Comparison of ENCODE assay signal across 8 cellular contexts in genomic region chr5:128538249-128539037, GRCh38. TPM values are rescaled to one million over a fixed set of nuclear protein-coding genes. Genes with fewer than 3 reads are reported as not detected.
DNase-seq lines count a peak whose midpoint lies in the region; ATAC-seq and TF ChIP-seq lines count a peak whose summit lies in the region.

No MANE protein-coding gene starts in this region.

- no peaks in the 10 kb centered on the region for H3K9me3 Mint-ChIP-seq in osteocyte (ENCODE audit: unreplicated experiment)

- TF ChIP-seq EP300 in gastroesophageal sphincter (IDR thresholded peaks at IDR 0.05) = no peak

- WGBS in gastroesophageal sphincter (ENCODE audit: low coverage in 1 of 2), 2 donors = 0 to 1% methylated on average over 32 of the region's 65 CpGs

- peak; percentile 86 for DNase-seq in SK-N-DZ (ENCODE audit: low spot score)
- peak; percentile 99 for DNase-seq in osteocyte (ENCODE audit: extremely low spot score, unreplicated experiment)
- DNase-seq in activated CD4-positive, alpha-beta T cell treated with anti-CD3 and anti-CD28 coated beads, Interleukin-2, amount 50 U/mL, for 4 hours = no peak
- DNase-seq in GM19238 (ENCODE audit: insufficient read length, low spot score) = no peak

- peaks cover 45% of the 10 kb centered on the region for H3K27me3 ChIP-seq in gastroesophageal sphincter

- peaks cover 24% of the 10 kb centered on the region for H3K4me1 Mint-ChIP-seq in osteocyte (ENCODE audit: unreplicated experiment)

- H3K4me3 Mint-ChIP-seq in osteocyte (ENCODE audit: unreplicated experiment) = peak overlapping the region; percentile 93

- H3K9me3 ChIP-seq in HEK293 (ENCODE audit: control insufficient read depth, insufficient read depth, low read depth, low read length) (no peaks in the 10 kb centered on the region), gastroesophageal sphincter (peaks cover 0 to 5% (median 0%) of the 10 kb centered on the region in 3 donors)

- peak overlapping the region; percentile 89 for H3K27ac ChIP-seq in HEK293 (ENCODE audit: extremely low read depth, low read depth, low read length)
- H3K27ac ChIP-seq in gastroesophageal sphincter = peak overlapping the region in 3 of 4 donors; percentile 80 to 81 (median 81)

- TF ChIP-seq POLR2A in gastroesophageal sphincter (IDR thresholded peaks at IDR 0.05) = no peak

- H3K36me3 ChIP-seq in HEK293 (ENCODE audit: control insufficient read depth in 2 of 2, insufficient read depth in 1 of 2, low read length in 2 of 2) (peaks cover 0 to 10% of the 10 kb centered on the region in 2 experiments; a peak in 1 of 3 replicates), gastroesophageal sphincter (no peaks in the 10 kb centered on the region)

- ATAC-seq in gastroesophageal sphincter (peak; percentile 81), GM21786 (IDR thresholded peaks at IDR 0.05; ENCODE audit: unreplicated experiment) (no peak), HG02970 (IDR thresholded peaks at IDR 0.05; ENCODE audit: low FRiP score, unreplicated experiment) (no peak)

- peaks cover 25% of the 10 kb centered on the region for H3K36me3 Mint-ChIP-seq in osteocyte (ENCODE audit: unreplicated experiment)

- peaks cover 8% of the 10 kb centered on the region for H3K4me1 ChIP-seq in HEK293 (ENCODE audit: control insufficient read depth, insufficient read depth, low read length)
- peaks cover 0 to 35% (median 0%) of the 10 kb centered on the region in 3 donors for H3K4me1 ChIP-seq in gastroesophageal sphincter

- CTCF ChIA-PET in HEK293 (lab: Yijun Ruan, JAX) = no interaction called here

- POLR2A ChIA-PET in HEK293 (lab: Yijun Ruan, JAX) = interaction anchor here (1.0 to 1.7 kb wide), 3 partner anchors 129 to 558 kb away, joined by 3 to 7 read pairs (median 3); no protein-coding TSS in a partner anchor

- peak overlapping the region; percentile 87 for H3K27ac Mint-ChIP-seq in osteocyte (ENCODE audit: unreplicated experiment)

- TF ChIP-seq CTCF in HEK293 (tag by site-specific recombination; IDR thresholded peaks at IDR 0.05) (no peak), gastroesophageal sphincter (IDR thresholded peaks at IDR 0.05) (no peak), osteocyte (IDR thresholded peaks at IDR 0.05) (no peak)

- H3K4me3 ChIP-seq in HEK293 (ENCODE audit: low read depth, low read length) (peak overlapping the region; percentile 78), gastroesophageal sphincter (peak overlapping the region; percentile 56 to 71)

- no peaks in the 10 kb centered on the region for H3K27me3 Mint-ChIP-seq in osteocyte (ENCODE audit: unreplicated experiment)

TF ChIP-seq in HEK293, 187 proteins besides CTCF, POLR2A, EP300 and RAD21 (continues in another document):
- TF ChIP-seq ZNF23 (tag by site-specific recombination; IDR thresholded peaks at IDR 0.05; ENCODE audit: borderline replicate concordance) = no peak
- TF ChIP-seq, protein P1, sequence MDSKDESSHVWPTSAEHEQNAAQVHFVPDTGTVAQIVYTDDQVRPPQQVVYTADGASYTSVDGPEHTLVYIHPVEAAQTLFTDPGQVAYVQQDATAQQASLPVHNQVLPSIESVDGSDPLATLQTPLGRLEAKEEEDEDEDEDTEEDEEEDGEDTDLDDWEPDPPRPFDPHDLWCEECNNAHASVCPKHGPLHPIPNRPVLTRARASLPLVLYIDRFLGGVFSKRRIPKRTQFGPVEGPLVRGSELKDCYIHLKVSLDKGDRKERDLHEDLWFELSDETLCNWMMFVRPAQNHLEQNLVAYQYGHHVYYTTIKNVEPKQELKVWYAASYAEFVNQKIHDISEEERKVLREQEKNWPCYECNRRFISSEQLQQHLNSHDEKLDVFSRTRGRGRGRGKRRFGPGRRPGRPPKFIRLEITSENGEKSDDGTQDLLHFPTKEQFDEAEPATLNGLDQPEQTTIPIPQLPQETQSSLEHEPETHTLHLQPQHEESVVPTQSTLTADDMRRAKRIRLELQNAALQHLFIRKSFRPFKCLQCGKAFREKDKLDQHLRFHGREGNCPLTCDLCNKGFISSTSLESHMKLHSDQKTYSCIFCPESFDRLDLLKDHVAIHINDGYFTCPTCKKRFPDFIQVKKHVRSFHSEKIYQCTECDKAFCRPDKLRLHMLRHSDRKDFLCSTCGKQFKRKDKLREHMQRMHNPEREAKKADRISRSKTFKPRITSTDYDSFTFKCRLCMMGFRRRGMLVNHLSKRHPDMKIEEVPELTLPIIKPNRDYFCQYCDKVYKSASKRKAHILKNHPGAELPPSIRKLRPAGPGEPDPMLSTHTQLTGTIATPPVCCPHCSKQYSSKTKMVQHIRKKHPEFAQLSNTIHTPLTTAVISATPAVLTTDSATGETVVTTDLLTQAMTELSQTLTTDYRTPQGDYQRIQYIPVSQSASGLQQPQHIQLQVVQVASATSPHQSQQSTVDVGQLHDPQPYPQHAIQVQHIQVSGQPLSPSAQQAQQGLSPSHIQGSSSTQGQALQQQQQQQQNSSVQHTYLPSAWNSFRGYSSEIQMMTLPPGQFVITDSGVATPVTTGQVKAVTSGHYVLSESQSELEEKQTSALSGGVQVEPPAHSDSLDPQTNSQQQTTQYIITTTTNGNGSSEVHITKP (tag by site-specific recombination; IDR thresholded peaks at IDR 0.05) = peak; percentile 93
- TF ChIP-seq KLF7 (tag by site-specific recombination; IDR thresholded peaks at IDR 0.05; ENCODE audit: borderline replicate concordance) = peak; percentile 20; the same call in 1 of the 2 replicates
- TF ChIP-seq, protein P2, sequence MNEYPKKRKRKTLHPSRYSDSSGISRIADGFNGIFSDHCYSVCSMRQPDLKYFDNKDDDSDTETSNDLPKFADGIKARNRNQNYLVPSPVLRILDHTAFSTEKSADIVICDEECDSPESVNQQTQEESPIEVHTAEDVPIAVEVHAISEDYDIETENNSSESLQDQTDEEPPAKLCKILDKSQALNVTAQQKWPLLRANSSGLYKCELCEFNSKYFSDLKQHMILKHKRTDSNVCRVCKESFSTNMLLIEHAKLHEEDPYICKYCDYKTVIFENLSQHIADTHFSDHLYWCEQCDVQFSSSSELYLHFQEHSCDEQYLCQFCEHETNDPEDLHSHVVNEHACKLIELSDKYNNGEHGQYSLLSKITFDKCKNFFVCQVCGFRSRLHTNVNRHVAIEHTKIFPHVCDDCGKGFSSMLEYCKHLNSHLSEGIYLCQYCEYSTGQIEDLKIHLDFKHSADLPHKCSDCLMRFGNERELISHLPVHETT (tag by site-specific recombination; IDR thresholded peaks at IDR 0.05) = peak; percentile 57; the same call in 1 of the 2 replicates
- no peak for TF ChIP-seq ZNF292 (tag by site-specific recombination; IDR thresholded peaks at IDR 0.05; ENCODE audit: borderline replicate concordance, low read depth)
- TF ChIP-seq ZNF311 (tag by site-specific recombination; IDR thresholded peaks at IDR 0.05; ENCODE audit: borderline replicate concordance) = no peak
- TF ChIP-seq SP3 (tag by site-specific recombination; IDR thresholded peaks at IDR 0.05) = peak; percentile 90
- TF ChIP-seq TRIM28 (IDR thresholded peaks at IDR 0.05; ENCODE audit: borderline replicate concordance, low read length) = no peak
- peak; percentile 95 for TF ChIP-seq SP2 (tag by site-specific recombination; IDR thresholded peaks at IDR 0.05)
- TF ChIP-seq GLI4 (tag by site-specific recombination; IDR thresholded peaks at IDR 0.05) = no peak
- peak; percentile 90 for TF ChIP-seq ZNF501 (tag by site-specific recombination; IDR thresholded peaks at IDR 0.05)
- peak; percentile 98 for TF ChIP-seq ZNF366 (tag by site-specific recombination; conservative IDR thresholded peaks at IDR 0.05)
- TF ChIP-seq ZNF548 (tag by site-specific recombination; IDR thresholded peaks at IDR 0.05) = no peak
- TF ChIP-seq ZNF324 (tag by site-specific recombination; IDR thresholded peaks at IDR 0.05) = peak; percentile 86
- no peak for TF ChIP-seq ZFP3 (tag by site-specific recombination; IDR thresholded peaks at IDR 0.05; ENCODE audit: low read depth)
- TF ChIP-seq ZNF175 (tag by site-specific recombination; IDR thresholded peaks at IDR 0.05) = no peak
- TF ChIP-seq ZBTB26 (tag by site-specific recombination; optimal IDR thresholded peaks at IDR 0.05) = peak; percentile 29
- TF ChIP-seq KLF10 (tag by site-specific recombination; IDR thresholded peaks at IDR 0.05) = peak; percentile 96
- no peak for TF ChIP-seq ZNF280C (tag by site-specific recombination; IDR thresholded peaks at IDR 0.05)
- TF ChIP-seq ZSCAN23 (tag by site-specific recombination; IDR thresholded peaks at IDR 0.05) = peak; percentile 32; the same call in 1 of the 2 replicates

RNA-seq across cellular contexts. Expression of gene FBN2, which starts 0.4 kb away (rescaled TPM):
- polyA plus RNA-seq in SK-N-DZ (2014; cell fraction: cytosol; rRNA removed) = 8.8 and 10.0 TPM in 2 replicates
- 5.9 and 7.9 TPM in 2 replicates for polyA plus RNA-seq in SK-N-DZ (2014; cell fraction: nucleus; rRNA removed)
- total RNA-seq in gastroesophageal sphincter (10 to 100 TPM in 1 of 4 donors, 1 to 10 TPM in 3; 5.3 to 19.4 (median 7.5) TPM), osteocyte (1,151 and 1,312 TPM in 2 replicates)

Comparison
In these comparisons a context has a peak if more than half of its experiments do, and no peak if none do; other contexts are left out.
1. DNase-seq: peak in SK-N-DZ (single experiment) and osteocyte (single experiment); none in activated CD4-positive, alpha-beta T cell treated with anti-CD3 and anti-CD28 coated beads, Interleukin-2, amount 50 U/mL, for 4 hours (0 of 2) and GM19238 (single experiment).
2. RNA of gene FBN2, which starts 0.4 kb away (total RNA-seq): 1,151 to 1,312 TPM in osteocyte; 5.3 to 19.4 TPM in gastroesophageal sphincter; every median in the first group is over 10 times any median in the second.